1 cellular context compared by ENCODE assay signal in the genomic region with DNA sequence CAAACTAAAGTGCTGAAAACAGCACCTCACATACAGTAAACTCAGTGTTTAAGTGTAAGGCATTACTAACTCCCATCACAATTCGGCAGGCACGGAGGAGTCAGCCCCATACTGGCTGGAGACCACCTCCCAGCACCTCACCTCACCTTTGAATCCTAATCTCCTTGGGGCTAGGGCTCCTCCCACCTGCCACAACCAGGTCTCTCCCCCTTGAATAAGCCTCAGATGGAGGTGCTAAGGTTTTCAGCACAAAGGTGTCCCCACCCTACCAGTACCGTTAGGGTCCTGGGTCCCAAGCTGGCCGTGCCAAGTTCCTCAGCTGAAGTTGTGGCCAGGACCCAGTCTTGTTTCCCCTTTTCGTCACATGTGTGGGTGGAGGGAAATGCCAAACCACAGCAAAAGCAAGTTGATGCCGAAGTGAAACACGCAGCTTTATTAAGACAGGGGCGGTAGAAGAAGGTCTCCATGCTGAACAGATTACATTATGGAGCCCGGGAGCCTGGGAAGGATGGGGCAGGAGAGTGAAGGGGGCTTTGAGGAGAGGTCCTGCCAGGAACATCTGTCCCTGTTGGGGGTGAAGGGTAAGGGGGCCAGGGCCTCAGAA.
TF ChIP-seq lines count a peak whose summit lies in the region.

A gene with protein sequence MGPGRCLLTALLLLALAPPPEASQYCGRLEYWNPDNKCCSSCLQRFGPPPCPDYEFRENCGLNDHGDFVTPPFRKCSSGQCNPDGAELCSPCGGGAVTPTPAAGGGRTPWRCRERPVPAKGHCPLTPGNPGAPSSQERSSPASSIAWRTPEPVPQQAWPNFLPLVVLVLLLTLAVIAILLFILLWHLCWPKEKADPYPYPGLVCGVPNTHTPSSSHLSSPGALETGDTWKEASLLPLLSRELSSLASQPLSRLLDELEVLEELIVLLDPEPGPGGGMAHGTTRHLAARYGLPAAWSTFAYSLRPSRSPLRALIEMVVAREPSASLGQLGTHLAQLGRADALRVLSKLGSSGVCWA (minus strand): TSS at position 332 of the 604 bp plus-strand sequence. CDS start 1,272 bp downstream, outside the sequence.

TF ChIP-seq in GM12878, 131 proteins besides CTCF, POLR2A, EP300 and RAD21 (continued from another document and continues in another):
- TF ChIP-seq, protein P1, sequence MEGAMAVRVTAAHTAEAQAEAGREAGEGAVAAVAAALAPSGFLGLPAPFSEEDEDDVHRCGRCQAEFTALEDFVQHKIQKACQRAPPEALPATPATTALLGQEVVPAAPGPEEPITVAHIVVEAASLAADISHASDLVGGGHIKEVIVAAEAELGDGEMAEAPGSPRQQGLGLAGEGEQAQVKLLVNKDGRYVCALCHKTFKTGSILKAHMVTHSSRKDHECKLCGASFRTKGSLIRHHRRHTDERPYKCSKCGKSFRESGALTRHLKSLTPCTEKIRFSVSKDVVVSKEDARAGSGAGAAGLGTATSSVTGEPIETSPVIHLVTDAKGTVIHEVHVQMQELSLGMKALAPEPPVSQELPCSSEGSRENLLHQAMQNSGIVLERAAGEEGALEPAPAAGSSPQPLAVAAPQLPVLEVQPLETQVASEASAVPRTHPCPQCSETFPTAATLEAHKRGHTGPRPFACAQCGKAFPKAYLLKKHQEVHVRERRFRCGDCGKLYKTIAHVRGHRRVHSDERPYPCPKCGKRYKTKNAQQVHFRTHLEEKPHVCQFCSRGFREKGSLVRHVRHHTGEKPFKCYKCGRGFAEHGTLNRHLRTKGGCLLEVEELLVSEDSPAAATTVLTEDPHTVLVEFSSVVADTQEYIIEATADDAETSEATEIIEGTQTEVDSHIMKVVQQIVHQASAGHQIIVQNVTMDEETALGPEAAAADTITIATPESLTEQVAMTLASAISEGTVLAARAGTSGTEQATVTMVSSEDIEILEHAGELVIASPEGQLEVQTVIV (IDR thresholded peaks at IDR 0.05; ENCODE audit: borderline replicate concordance, partially characterized antibody), result no peak
- TF ChIP-seq, protein P2, sequence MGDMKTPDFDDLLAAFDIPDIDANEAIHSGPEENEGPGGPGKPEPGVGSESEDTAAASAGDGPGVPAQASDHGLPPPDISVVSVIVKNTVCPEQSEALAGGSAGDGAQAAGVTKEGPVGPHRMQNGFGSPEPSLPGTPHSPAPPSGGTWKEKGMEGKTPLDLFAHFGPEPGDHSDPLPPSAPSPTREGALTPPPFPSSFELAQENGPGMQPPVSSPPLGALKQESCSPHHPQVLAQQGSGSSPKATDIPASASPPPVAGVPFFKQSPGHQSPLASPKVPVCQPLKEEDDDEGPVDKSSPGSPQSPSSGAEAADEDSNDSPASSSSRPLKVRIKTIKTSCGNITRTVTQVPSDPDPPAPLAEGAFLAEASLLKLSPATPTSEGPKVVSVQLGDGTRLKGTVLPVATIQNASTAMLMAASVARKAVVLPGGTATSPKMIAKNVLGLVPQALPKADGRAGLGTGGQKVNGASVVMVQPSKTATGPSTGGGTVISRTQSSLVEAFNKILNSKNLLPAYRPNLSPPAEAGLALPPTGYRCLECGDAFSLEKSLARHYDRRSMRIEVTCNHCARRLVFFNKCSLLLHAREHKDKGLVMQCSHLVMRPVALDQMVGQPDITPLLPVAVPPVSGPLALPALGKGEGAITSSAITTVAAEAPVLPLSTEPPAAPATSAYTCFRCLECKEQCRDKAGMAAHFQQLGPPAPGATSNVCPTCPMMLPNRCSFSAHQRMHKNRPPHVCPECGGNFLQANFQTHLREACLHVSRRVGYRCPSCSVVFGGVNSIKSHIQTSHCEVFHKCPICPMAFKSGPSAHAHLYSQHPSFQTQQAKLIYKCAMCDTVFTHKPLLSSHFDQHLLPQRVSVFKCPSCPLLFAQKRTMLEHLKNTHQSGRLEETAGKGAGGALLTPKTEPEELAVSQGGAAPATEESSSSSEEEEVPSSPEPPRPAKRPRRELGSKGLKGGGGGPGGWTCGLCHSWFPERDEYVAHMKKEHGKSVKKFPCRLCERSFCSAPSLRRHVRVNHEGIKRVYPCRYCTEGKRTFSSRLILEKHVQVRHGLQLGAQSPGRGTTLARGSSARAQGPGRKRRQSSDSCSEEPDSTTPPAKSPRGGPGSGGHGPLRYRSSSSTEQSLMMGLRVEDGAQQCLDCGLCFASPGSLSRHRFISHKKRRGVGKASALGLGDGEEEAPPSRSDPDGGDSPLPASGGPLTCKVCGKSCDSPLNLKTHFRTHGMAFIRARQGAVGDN (IDR thresholded peaks at IDR 0.05), result peak; percentile 41; the same call in 1 of the 2 replicates
- no peak for TF ChIP-seq ZNF384 (IDR thresholded peaks at IDR 0.05; ENCODE audit: borderline replicate concordance, low read depth, low read length)
- TF ChIP-seq IKZF2 (IDR thresholded peaks at IDR 0.05), result peak; percentile 77 to 81
- TF ChIP-seq HDGF (IDR thresholded peaks at IDR 0.05), result peak; percentile 92
- TF ChIP-seq TCF12 (IDR thresholded peaks at IDR 0.05; ENCODE audit: low read depth, low read length), result peak; percentile 87
- peak in 1 of 2 experiments; percentile 75; a peak in 2 of 4 replicates for TF ChIP-seq ETV6 (conservative IDR thresholded peaks at IDR 0.05 in 1 of 2, IDR thresholded peaks at IDR 0.05 in 1 of 2; ENCODE audit: borderline replicate concordance in 1 of 2, low read depth in 1 of 2)
- no peak for TF ChIP-seq RFX5 (IDR thresholded peaks at IDR 0.05; ENCODE audit: low read depth, low read length)
- peak; percentile 95 for TF ChIP-seq CREM (IDR thresholded peaks at IDR 0.05; ENCODE audit: low read depth)
- no peak for TF ChIP-seq MYB (IDR thresholded peaks at IDR 0.05; ENCODE audit: borderline replicate concordance, low read depth, low read length)
- TF ChIP-seq CBX5 (IDR thresholded peaks at IDR 0.05; ENCODE audit: low read depth), result no peak
- TF ChIP-seq, protein P3, sequence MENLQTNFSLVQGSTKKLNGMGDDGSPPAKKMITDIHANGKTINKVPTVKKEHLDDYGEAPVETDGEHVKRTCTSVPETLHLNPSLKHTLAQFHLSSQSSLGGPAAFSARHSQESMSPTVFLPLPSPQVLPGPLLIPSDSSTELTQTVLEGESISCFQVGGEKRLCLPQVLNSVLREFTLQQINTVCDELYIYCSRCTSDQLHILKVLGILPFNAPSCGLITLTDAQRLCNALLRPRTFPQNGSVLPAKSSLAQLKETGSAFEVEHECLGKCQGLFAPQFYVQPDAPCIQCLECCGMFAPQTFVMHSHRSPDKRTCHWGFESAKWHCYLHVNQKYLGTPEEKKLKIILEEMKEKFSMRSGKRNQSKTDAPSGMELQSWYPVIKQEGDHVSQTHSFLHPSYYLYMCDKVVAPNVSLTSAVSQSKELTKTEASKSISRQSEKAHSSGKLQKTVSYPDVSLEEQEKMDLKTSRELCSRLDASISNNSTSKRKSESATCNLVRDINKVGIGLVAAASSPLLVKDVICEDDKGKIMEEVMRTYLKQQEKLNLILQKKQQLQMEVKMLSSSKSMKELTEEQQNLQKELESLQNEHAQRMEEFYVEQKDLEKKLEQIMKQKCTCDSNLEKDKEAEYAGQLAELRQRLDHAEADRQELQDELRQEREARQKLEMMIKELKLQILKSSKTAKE (IDR thresholded peaks at IDR 0.05; ENCODE audit: low read depth, poor library complexity, severe bottlenecking), result peak; percentile 67
- TF ChIP-seq SREBF1 (IDR thresholded peaks at IDR 0.05; ENCODE audit: low read length), result no peak
- TF ChIP-seq, protein P4, sequence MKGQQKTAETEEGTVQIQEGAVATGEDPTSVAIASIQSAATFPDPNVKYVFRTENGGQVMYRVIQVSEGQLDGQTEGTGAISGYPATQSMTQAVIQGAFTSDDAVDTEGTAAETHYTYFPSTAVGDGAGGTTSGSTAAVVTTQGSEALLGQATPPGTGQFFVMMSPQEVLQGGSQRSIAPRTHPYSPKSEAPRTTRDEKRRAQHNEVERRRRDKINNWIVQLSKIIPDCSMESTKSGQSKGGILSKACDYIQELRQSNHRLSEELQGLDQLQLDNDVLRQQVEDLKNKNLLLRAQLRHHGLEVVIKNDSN (IDR thresholded peaks at IDR 0.05; ENCODE audit: borderline replicate concordance, extremely low read length, insufficient read depth, low read depth, low read length), result no peak
- TF ChIP-seq SRF (IDR thresholded peaks at IDR 0.05; ENCODE audit: low read depth in 2 of 2, low read length in 2 of 2), result no peak
- TF ChIP-seq, protein P5, sequence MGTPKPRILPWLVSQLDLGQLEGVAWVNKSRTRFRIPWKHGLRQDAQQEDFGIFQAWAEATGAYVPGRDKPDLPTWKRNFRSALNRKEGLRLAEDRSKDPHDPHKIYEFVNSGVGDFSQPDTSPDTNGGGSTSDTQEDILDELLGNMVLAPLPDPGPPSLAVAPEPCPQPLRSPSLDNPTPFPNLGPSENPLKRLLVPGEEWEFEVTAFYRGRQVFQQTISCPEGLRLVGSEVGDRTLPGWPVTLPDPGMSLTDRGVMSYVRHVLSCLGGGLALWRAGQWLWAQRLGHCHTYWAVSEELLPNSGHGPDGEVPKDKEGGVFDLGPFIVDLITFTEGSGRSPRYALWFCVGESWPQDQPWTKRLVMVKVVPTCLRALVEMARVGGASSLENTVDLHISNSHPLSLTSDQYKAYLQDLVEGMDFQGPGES (IDR thresholded peaks at IDR 0.05), result no peak
- TF ChIP-seq, protein P6, sequence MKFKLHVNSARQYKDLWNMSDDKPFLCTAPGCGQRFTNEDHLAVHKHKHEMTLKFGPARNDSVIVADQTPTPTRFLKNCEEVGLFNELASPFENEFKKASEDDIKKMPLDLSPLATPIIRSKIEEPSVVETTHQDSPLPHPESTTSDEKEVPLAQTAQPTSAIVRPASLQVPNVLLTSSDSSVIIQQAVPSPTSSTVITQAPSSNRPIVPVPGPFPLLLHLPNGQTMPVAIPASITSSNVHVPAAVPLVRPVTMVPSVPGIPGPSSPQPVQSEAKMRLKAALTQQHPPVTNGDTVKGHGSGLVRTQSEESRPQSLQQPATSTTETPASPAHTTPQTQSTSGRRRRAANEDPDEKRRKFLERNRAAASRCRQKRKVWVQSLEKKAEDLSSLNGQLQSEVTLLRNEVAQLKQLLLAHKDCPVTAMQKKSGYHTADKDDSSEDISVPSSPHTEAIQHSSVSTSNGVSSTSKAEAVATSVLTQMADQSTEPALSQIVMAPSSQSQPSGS (IDR thresholded peaks at IDR 0.05; ENCODE audit: low read length), result no peak
- TF ChIP-seq, protein P7, sequence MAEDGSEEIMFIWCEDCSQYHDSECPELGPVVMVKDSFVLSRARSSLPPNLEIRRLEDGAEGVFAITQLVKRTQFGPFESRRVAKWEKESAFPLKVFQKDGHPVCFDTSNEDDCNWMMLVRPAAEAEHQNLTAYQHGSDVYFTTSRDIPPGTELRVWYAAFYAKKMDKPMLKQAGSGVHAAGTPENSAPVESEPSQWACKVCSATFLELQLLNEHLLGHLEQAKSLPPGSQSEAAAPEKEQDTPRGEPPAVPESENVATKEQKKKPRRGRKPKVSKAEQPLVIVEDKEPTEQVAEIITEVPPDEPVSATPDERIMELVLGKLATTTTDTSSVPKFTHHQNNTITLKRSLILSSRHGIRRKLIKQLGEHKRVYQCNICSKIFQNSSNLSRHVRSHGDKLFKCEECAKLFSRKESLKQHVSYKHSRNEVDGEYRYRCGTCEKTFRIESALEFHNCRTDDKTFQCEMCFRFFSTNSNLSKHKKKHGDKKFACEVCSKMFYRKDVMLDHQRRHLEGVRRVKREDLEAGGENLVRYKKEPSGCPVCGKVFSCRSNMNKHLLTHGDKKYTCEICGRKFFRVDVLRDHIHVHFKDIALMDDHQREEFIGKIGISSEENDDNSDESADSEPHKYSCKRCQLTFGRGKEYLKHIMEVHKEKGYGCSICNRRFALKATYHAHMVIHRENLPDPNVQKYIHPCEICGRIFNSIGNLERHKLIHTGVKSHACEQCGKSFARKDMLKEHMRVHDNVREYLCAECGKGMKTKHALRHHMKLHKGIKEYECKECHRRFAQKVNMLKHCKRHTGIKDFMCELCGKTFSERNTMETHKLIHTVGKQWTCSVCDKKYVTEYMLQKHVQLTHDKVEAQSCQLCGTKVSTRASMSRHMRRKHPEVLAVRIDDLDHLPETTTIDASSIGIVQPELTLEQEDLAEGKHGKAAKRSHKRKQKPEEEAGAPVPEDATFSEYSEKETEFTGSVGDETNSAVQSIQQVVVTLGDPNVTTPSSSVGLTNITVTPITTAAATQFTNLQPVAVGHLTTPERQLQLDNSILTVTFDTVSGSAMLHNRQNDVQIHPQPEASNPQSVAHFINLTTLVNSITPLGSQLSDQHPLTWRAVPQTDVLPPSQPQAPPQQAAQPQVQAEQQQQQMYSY (CRISPR knock-in tag; IDR thresholded peaks at IDR 0.05), result no peak
- no peak for TF ChIP-seq YBX1 (IDR thresholded peaks at IDR 0.05)
- TF ChIP-seq GABPA (IDR thresholded peaks at IDR 0.05; ENCODE audit: low read depth), result no peak
- peak; percentile 91 for TF ChIP-seq CREB1 (IDR thresholded peaks at IDR 0.05; ENCODE audit: low read depth)
- TF ChIP-seq JUND (IDR thresholded peaks at IDR 0.05; ENCODE audit: low read depth, low read length), result no peak
- TF ChIP-seq MEF2B (IDR thresholded peaks at IDR 0.05; ENCODE audit: partially characterized antibody, poor library complexity, severe bottlenecking), result peak; percentile 70
- no peak for TF ChIP-seq KAT2A (conservative IDR thresholded peaks at IDR 0.05; ENCODE audit: control insufficient read depth, low read depth, low read length)
- TF ChIP-seq ESRRA (IDR thresholded peaks at IDR 0.05; ENCODE audit: low read length), result no peak
- TF ChIP-seq, protein P8, sequence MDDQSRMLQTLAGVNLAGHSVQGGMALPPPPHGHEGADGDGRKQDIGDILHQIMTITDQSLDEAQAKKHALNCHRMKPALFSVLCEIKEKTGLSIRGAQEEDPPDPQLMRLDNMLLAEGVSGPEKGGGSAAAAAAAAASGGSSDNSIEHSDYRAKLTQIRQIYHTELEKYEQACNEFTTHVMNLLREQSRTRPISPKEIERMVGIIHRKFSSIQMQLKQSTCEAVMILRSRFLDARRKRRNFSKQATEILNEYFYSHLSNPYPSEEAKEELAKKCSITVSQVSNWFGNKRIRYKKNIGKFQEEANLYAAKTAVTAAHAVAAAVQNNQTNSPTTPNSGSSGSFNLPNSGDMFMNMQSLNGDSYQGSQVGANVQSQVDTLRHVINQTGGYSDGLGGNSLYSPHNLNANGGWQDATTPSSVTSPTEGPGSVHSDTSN (IDR thresholded peaks at IDR 0.05; ENCODE audit: insufficient replicate concordance, low read depth, low read length), result peak; percentile 9
- TF ChIP-seq POU2F2 (IDR thresholded peaks at IDR 0.05; ENCODE audit: borderline replicate concordance, low read depth, low read length), result peak; percentile 91; the same call in 2 of the 3 replicates
- TF ChIP-seq, protein P9, sequence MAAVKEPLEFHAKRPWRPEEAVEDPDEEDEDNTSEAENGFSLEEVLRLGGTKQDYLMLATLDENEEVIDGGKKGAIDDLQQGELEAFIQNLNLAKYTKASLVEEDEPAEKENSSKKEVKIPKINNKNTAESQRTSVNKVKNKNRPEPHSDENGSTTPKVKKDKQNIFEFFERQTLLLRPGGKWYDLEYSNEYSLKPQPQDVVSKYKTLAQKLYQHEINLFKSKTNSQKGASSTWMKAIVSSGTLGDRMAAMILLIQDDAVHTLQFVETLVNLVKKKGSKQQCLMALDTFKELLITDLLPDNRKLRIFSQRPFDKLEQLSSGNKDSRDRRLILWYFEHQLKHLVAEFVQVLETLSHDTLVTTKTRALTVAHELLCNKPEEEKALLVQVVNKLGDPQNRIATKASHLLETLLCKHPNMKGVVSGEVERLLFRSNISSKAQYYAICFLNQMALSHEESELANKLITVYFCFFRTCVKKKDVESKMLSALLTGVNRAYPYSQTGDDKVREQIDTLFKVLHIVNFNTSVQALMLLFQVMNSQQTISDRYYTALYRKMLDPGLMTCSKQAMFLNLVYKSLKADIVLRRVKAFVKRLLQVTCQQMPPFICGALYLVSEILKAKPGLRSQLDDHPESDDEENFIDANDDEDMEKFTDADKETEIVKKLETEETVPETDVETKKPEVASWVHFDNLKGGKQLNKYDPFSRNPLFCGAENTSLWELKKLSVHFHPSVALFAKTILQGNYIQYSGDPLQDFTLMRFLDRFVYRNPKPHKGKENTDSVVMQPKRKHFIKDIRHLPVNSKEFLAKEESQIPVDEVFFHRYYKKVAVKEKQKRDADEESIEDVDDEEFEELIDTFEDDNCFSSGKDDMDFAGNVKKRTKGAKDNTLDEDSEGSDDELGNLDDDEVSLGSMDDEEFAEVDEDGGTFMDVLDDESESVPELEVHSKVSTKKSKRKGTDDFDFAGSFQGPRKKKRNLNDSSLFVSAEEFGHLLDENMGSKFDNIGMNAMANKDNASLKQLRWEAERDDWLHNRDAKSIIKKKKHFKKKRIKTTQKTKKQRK (IDR thresholded peaks at IDR 0.05; ENCODE audit: low read depth, low read length), result no peak
- no peak; the same call in 1 of the 2 replicates for TF ChIP-seq BACH1 (IDR thresholded peaks at IDR 0.05; ENCODE audit: borderline replicate concordance)
